ENCODE assay signal across 16 cellular contexts in the genomic region with DNA sequence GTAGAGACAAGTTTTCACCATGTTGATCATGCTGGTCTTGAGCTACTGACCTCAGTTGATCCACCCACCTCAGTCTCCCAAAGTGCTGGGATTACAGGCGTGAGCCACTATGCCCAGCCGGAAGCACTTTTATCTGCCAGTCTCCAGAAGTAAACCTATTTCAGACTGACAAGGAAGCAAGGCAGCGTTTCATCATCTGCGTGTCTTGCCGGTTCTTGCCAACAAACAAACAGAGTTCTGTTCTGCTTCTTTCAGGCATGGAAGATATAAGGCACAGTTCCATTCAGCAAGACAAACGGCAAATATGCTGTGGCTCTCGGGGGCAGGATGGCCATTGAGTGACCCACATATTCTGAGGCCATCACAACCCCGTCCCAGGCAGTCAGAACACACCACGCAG. TPM values are rescaled to one million over a fixed set of nuclear protein-coding genes. Genes with fewer than 3 reads are reported as not detected.
DNase-seq lines count a peak whose midpoint lies in the region; ATAC-seq and TF ChIP-seq lines count a peak whose summit lies in the region.
"Had no signal": no experiment of that assay in that cellular context is flagged by ENCODE, and none has a peak within 500 bp of the region (broad histone marks: within the 10 kb centered on the region; RNA-seq: fewer than 3 reads in every experiment).

No MANE protein-coding gene starts in this region.

- peak overlapping the region; percentile 53 for H3K27ac ChIP-seq in C4-2B
- H3K27ac ChIP-seq in IMR-90 (ENCODE audit: insufficient read depth, low read length) = no peak overlapping the region
- H3K27ac ChIP-seq in VCaP = peak overlapping the region; percentile 65
- no peak overlapping the region for H3K27ac ChIP-seq in psoas muscle

- H2BK15ac ChIP-seq in IMR-90 (ENCODE audit: low read depth, low read length) = no peak overlapping the region

- H2AK9ac ChIP-seq in IMR-90 (replicated peaks; ENCODE audit: low read depth, low read length, poor library complexity) = no peak overlapping the region

- H3K27me3 ChIP-seq in IMR-90 (ENCODE audit: control insufficient read depth, insufficient read depth, low read length) (peaks cover 16% of the 10 kb centered on the region), psoas muscle (ENCODE audit: insufficient read depth in 3 of 3, low read length in 2 of 3) (peaks cover 0 to 4% (median 2%) of the 10 kb centered on the region in 3 donors)

- DNase-seq in IMR-90 (no peak), medulla oblongata (ENCODE audit: extremely low spot score) (peak; percentile 17), psoas muscle (no peak)
- DNase-seq in stimulated activated naive B cell treated with anti-CD40 and anti-IgM and Interleukin-4, amounts not matched to agents 10 μg/mL and 1 μg/mL and 100 μg/mL, for 72 hours = no peak
- DNase-seq in activated naive CD4-positive, alpha-beta T cell (lab: John Stamatoyannopoulos, UW) = no peak
- DNase-seq: CD4-positive, CD25-positive, alpha-beta regulatory T cell; DMS53; NCI-H1436; NCI-H2029 treated with DMSO at 0.1 percent for 48 hours; NCI-H510A; RPMI8226; SIG-M5 had no signal

- no peaks in the 10 kb centered on the region for H3K79me1 ChIP-seq in IMR-90 (ENCODE audit: low read depth in 1 of 2, low read length in 2 of 2)

- H3K4me2 ChIP-seq in IMR-90 (ENCODE audit: low read depth, low read length) = no peak overlapping the region

- ATAC-seq in IMR-90 (ENCODE audit: low read depth) (no peak), HG03342 (IDR thresholded peaks at IDR 0.05; ENCODE audit: unreplicated experiment) (no peak), psoas muscle (no peak)
- no peak for ATAC-seq in stimulated activated naive B cell treated with anti-CD40 and anti-IgM and Interleukin-4, amounts not matched to agents 10 μg/mL and 1 μg/mL and 100 μg/mL, for 72 hours (replicated peaks)

- H3K4me1 ChIP-seq in IMR-90 (ENCODE audit: control insufficient read depth, insufficient read depth, low read length) = no peaks in the 10 kb centered on the region
- H3K4me1 ChIP-seq in psoas muscle = no peaks in the 10 kb centered on the region

- H4K8ac ChIP-seq in IMR-90 (ENCODE audit: low read depth in 2 of 2, low read length in 2 of 2) = no peak overlapping the region

- WGBS in IMR-90 (ENCODE audit: extremely low coverage in 2 of 2, insufficient read length in 1 of 2), 2 experiments = 89% methylated on average over 7 of the region's 9 CpGs; no CpG with 5 or more reads in 1 of the 2 experiments
- WGBS in psoas muscle, 3 donors = 86 to 90% (median 90%) methylated on average over 9 of the region's 9 CpGs

- no peak overlapping the region for H3K56ac ChIP-seq in IMR-90 (ENCODE audit: extremely low read depth, insufficient read depth, low read length)

- no peak overlapping the region for H3K23ac ChIP-seq in IMR-90 (ENCODE audit: low read depth, low read length)

- CTCF ChIA-PET in IMR-90 (lab: Yijun Ruan, JAX) = no interaction called here

- H4K5ac ChIP-seq in IMR-90 (ENCODE audit: low read depth, low read length) = no peak overlapping the region

- no peaks in the 10 kb centered on the region for H3K9me3 ChIP-seq in IMR-90 (ENCODE audit: control insufficient read depth, insufficient read depth, low read length)
- no peaks in the 10 kb centered on the region for H3K9me3 ChIP-seq in psoas muscle

- no peaks in the 10 kb centered on the region for H3K36me3 Mint-ChIP-seq in stimulated activated naive B cell treated with anti-CD40 and anti-IgM and Interleukin-4, amounts not matched to agents 10 μg/mL and 1 μg/mL and 100 μg/mL, for 72 hours
- H3K36me3 Mint-ChIP-seq: CD4-positive, CD25-positive, alpha-beta regulatory T cell; IgD-negative memory B cell had no signal

- dilution Hi-C loops in IMR-90 (cut with HindIII; ENCODE audit: low sequenced_read_pairs, unreplicated experiment) = no loop called here

- H4K91ac ChIP-seq in IMR-90 (ENCODE audit: insufficient read depth, low read depth, low read length) = no peak overlapping the region

- H3K18ac ChIP-seq in IMR-90 (ENCODE audit: low read depth, low read length) = no peak overlapping the region

- no peaks in the 10 kb centered on the region for H4K20me1 ChIP-seq in IMR-90 (ENCODE audit: insufficient read depth, low read length)

- H2BK120ac ChIP-seq in IMR-90 (ENCODE audit: low read depth, low read length) = no peak overlapping the region

- TF ChIP-seq CTCF in C4-2B (conservative IDR thresholded peaks at IDR 0.05) (no peak), IMR-90 (conservative IDR thresholded peaks at IDR 0.05; ENCODE audit: low read depth, low read length) (no peak), VCaP (conservative IDR thresholded peaks at IDR 0.05) (no peak), psoas muscle (IDR thresholded peaks at IDR 0.05) (no peak)

- no peak overlapping the region for H3K4me3 ChIP-seq in IMR-90 (ENCODE audit: insufficient read depth, low read depth, low read length)
- H3K4me3 ChIP-seq in psoas muscle = no peak overlapping the region

- TF ChIP-seq RAD21 in IMR-90 (IDR thresholded peaks at IDR 0.05; ENCODE audit: low read length) = no peak

- intact Hi-C loops in IMR-90 (cut with micrococcal nuclease) (no loop called here), psoas muscle (cut with DNase I) (no loop called here)

- H3K9me1 ChIP-seq in IMR-90 (ENCODE audit: insufficient read depth, low read length) = peaks cover 3% of the 10 kb centered on the region; the same call in 1 of the 2 replicates

- H3K27me3 Mint-ChIP-seq in stimulated activated naive B cell treated with anti-CD40 and anti-IgM and Interleukin-4, amounts not matched to agents 10 μg/mL and 1 μg/mL and 100 μg/mL, for 72 hours = peaks cover 7 to 10% of the 10 kb centered on the region in 2 donors

- H3K4me3 Mint-ChIP-seq in stimulated activated naive B cell treated with anti-CD40 and anti-IgM and Interleukin-4, amounts not matched to agents 10 μg/mL and 1 μg/mL and 100 μg/mL, for 72 hours = no peak overlapping the region
- H3K4me3 Mint-ChIP-seq: CD4-positive, CD25-positive, alpha-beta regulatory T cell had no signal

- no peak overlapping the region for H2BK20ac ChIP-seq in IMR-90 (ENCODE audit: low read depth, low read length)

- H3K27ac Mint-ChIP-seq in stimulated activated naive B cell treated with anti-CD40 and anti-IgM and Interleukin-4, amounts not matched to agents 10 μg/mL and 1 μg/mL and 100 μg/mL, for 72 hours = no peak overlapping the region
- H3K27ac Mint-ChIP-seq: IgD-negative memory B cell had no signal

- POLR2A ChIA-PET in IMR-90 (lab: Charles Lee; ENCODE audit: unreplicated experiment) = no interaction called here

- peak overlapping the region; percentile 18 for H2AFZ ChIP-seq in IMR-90 (replicated peaks; ENCODE audit: low read length, poor library complexity)

- H3K4ac ChIP-seq in IMR-90 (ENCODE audit: low read depth, low read length) = no peak overlapping the region

- no peak overlapping the region for H2BK5ac ChIP-seq in IMR-90 (ENCODE audit: low read depth, low read length, poor library complexity, severe bottlenecking)

- H3K4me1 Mint-ChIP-seq in stimulated activated naive B cell treated with anti-CD40 and anti-IgM and Interleukin-4, amounts not matched to agents 10 μg/mL and 1 μg/mL and 100 μg/mL, for 72 hours = peaks cover 13 to 22% of the 10 kb centered on the region in 2 donors

- in situ Hi-C loops in IMR-90 (cut with MboI; ENCODE audit: low sequenced_read_pairs) = no loop called here

- no peak for TF ChIP-seq POLR2A in IMR-90 (IDR thresholded peaks at IDR 0.05; ENCODE audit: low read depth, low read length)

- no peak overlapping the region for H3K9ac ChIP-seq in IMR-90 (ENCODE audit: low read depth, low read length)

- H3K36me3 ChIP-seq in IMR-90 (ENCODE audit: control insufficient read depth, insufficient read depth, low read length) (no peaks in the 10 kb centered on the region), psoas muscle (ENCODE audit: insufficient read depth in 1 of 2, low read depth in 1 of 2) (no peaks in the 10 kb centered on the region)

- H3K9me3 Mint-ChIP-seq in stimulated activated naive B cell treated with anti-CD40 and anti-IgM and Interleukin-4, amounts not matched to agents 10 μg/mL and 1 μg/mL and 100 μg/mL, for 72 hours = no peaks in the 10 kb centered on the region
- H3K9me3 Mint-ChIP-seq: CD4-positive, CD25-positive, alpha-beta regulatory T cell; IgD-negative memory B cell had no signal

- H2AK5ac ChIP-seq in IMR-90 (ENCODE audit: low read depth, low read length) = no peak overlapping the region

- no peak overlapping the region for H3K14ac ChIP-seq in IMR-90 (replicated peaks; ENCODE audit: low read depth, low read length)

- no TSS peak for BruUV-seq in IMR-90 (replicated peaks; lab: Mats Ljungman, UMichigan)

TF ChIP-seq in IMR-90, 13 proteins besides CTCF, POLR2A, EP300 and RAD21 (continues in another document):
- TF ChIP-seq BHLHE40 (IDR thresholded peaks at IDR 0.05; ENCODE audit: low read depth, low read length) (no peak), NFE2L2 (IDR thresholded peaks at IDR 0.05; ENCODE audit: low read depth, low read length) (no peak), SMC3 (IDR thresholded peaks at IDR 0.05; ENCODE audit: low read depth, low read length) (no peak), FOS (IDR thresholded peaks at IDR 0.05; ENCODE audit: low read depth, low read length) (no peak), MXI1 (IDR thresholded peaks at IDR 0.05; ENCODE audit: borderline replicate concordance, low read depth, low read length) (no peak), CEBPB (IDR thresholded peaks at IDR 0.05; ENCODE audit: low read depth, low read length) (no peak), CHD1 (IDR thresholded peaks at IDR 0.05; ENCODE audit: low read depth, low read length) (no peak)
- TF ChIP-seq, protein P1, sequence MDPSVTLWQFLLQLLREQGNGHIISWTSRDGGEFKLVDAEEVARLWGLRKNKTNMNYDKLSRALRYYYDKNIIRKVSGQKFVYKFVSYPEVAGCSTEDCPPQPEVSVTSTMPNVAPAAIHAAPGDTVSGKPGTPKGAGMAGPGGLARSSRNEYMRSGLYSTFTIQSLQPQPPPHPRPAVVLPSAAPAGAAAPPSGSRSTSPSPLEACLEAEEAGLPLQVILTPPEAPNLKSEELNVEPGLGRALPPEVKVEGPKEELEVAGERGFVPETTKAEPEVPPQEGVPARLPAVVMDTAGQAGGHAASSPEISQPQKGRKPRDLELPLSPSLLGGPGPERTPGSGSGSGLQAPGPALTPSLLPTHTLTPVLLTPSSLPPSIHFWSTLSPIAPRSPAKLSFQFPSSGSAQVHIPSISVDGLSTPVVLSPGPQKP (IDR thresholded peaks at IDR 0.05; ENCODE audit: borderline replicate concordance, low read depth, low read length) = no peak

RNA-seq across cellular contexts. Expression of gene LARP4B, which starts 15.5 kb away (rescaled TPM):
- total RNA-seq in IMR-90 (2012; rRNA removed) (25.5 and 30.8 TPM in 2 replicates), psoas muscle (10 to 100 TPM; 66.6 to 88.3 (median 79.6) TPM)
- polyA plus RNA-seq in IMR-90 (2012; rRNA removed) (22.1 and 24.3 TPM in 2 replicates), psoas muscle (10 to 100 TPM; 16.6 to 38.9 (median 21.7) TPM)
- polyA plus RNA-seq in IMR-90 (2012; cell fraction: cytosol; rRNA removed) = 12.8 and 14.9 TPM in 2 replicates
- 41.4 and 70.6 TPM in 2 replicates for polyA plus RNA-seq in IMR-90 (2012; cell fraction: nucleus; rRNA removed; ENCODE audit: low replicate concordance)

RNA-seq across cellular contexts. Expression of gene GTPBP4, which starts 41.2 kb away (rescaled TPM):
- total RNA-seq in IMR-90 (2012; rRNA removed) (46.2 and 71.7 TPM in 2 replicates), psoas muscle (10 to 100 TPM; 36.3 to 77.4 (median 68.5) TPM)
- polyA plus RNA-seq in IMR-90 (2012; rRNA removed) (43.6 and 48.6 TPM in 2 replicates), psoas muscle (100 to 1,000 TPM in 1 of 3 donors, 10 to 100 TPM in 2; 44.2 to 134 (median 70.2) TPM)
- 5.5 and 7.8 TPM in 2 replicates for polyA plus RNA-seq in IMR-90 (2012; cell fraction: cytosol; rRNA removed)
- polyA plus RNA-seq in IMR-90 (2012; cell fraction: nucleus; rRNA removed; ENCODE audit: low replicate concordance) = 22.2 and 87.5 TPM in 2 replicates

Comparison
In these comparisons a context has a peak if more than half of its experiments do, and no peak if none do; other contexts are left out.
1. H3K27ac ChIP-seq: peak in C4-2B (single experiment) and VCaP (single experiment); none in IMR-90 (single experiment) and psoas muscle (single experiment).